Comparison of ENCODE assay signal across 8 cellular contexts in the genomic region with DNA sequence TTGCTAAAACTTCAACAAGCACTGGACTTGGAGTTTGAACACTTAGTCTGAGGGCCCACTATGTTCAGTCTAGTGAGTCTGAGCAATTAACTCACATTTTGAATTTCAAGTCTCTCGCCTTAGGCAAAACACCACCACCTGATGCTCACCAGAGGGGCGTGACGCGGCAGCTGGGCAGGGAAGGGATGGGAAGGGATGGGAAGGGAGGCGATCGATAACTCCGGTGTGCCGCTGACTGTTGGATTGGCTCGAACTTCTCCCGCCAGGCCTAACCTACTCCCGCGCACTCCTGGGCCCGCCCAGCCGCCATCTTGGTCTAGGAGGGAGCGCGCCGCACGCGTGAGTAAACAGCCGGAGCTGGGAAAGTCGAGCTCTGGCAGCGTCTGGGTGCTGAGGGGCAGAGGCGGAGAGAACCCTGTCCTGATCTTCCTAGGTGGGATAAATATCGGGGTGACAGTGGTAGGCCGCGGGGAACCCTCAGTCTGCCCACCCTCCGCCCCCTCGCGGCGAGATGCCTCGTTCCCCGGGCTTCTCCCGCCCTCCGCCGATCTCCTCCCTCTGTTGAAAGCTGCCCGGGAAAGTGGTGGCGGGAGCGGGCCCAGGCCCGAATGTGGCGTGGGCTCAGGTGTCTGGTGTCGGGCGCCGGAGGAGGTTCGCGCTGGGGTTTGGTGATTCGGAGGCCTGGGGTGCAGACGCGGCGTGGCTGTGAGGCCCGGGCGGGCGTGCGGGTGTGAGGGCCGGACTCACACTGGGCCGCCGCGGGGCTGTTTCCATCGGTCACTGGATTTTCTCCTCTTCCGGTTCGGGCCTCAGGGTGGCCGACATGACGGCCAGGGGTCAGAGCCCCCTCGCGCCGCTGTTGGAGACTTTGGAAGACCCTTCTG. TPM values are rescaled to one million over a fixed set of nuclear protein-coding genes. Genes with fewer than 3 reads are reported as not detected.
DNase-seq lines count a peak whose midpoint lies in the region; ATAC-seq and TF ChIP-seq lines count a peak whose summit lies in the region.

RIF1 (plus strand) TSS at position 302 of the 884 bp plus-strand sequence; CDS start at position 824, 522 bp downstream.

- H3K27ac ChIP-seq in PC-9 (peak within 1 kb of the TSS; percentile 80), esophagus (ENCODE audit: low read depth in 2 of 2, low read length in 1 of 2) (peak within 1 kb of the TSS; percentile 87 to 89), muscle layer of colon (ENCODE audit: low read depth, low read length) (peak within 1 kb of the TSS; percentile 55)

- no peak for TF ChIP-seq RAD21 in Ishikawa (IDR thresholded peaks at IDR 0.05; ENCODE audit: low read depth)

- TF ChIP-seq CTCF in PC-9 (conservative IDR thresholded peaks at IDR 0.05) = peak; percentile 57; the same call in 1 of the 2 replicates

- peaks cover 6% of the 10 kb centered on the region for H4K20me1 ChIP-seq in PC-9 (ENCODE audit: insufficient read depth)

- WGBS in esophagus, 2 donors = 1% methylated on average over 54 to 65 of the region's 65 CpGs

- peaks cover 12% of the 10 kb centered on the region; the same call in 1 of the 2 replicates for H3K36me3 ChIP-seq in PC-9 (ENCODE audit: low read depth)
- H3K36me3 ChIP-seq in esophagus (ENCODE audit: control insufficient read depth in 2 of 2, insufficient read depth in 2 of 2, low read length in 1 of 2) = peaks cover 0 to 4% of the 10 kb centered on the region in 2 donors
- H3K36me3 ChIP-seq in muscle layer of colon (ENCODE audit: insufficient read depth, low read length) = peaks cover 12% of the 10 kb centered on the region

- intact Hi-C loops in PC-9 (cut with micrococcal nuclease; ENCODE audit: unreplicated experiment) = loop anchor here (1.0 kb wide), 1 partner anchor 121 kb away; the partner anchor contains the start of gene NMI

- BruUV-seq in PC-9 (replicated peaks; lab: Mats Ljungman, UMichigan) = TSS peak; percentile 68

- H3F3A ChIP-seq in PC-9 (ENCODE audit: insufficient read depth, low read depth) = no peaks in the 10 kb centered on the region

- no peaks in the 10 kb centered on the region for H3K9me2 ChIP-seq in PC-9 (ENCODE audit: insufficient read depth)

- H3K27me3 ChIP-seq in PC-9 (ENCODE audit: insufficient read depth, low read depth) (no peaks in the 10 kb centered on the region), esophagus (ENCODE audit: control insufficient read depth in 1 of 2, insufficient read depth in 2 of 2, low read length in 2 of 2) (no peaks in the 10 kb centered on the region), muscle layer of colon (ENCODE audit: control insufficient read depth in 1 of 2, insufficient read depth in 2 of 2, low read length in 2 of 2) (no peaks in the 10 kb centered on the region)

- POLR2A ChIA-PET in PC-9 (lab: Charles Lee; ENCODE audit: unreplicated experiment) = no interaction called here

- H3K9me3 ChIP-seq in PC-9 (ENCODE audit: insufficient read depth, low read depth) (no peaks in the 10 kb centered on the region), esophagus (ENCODE audit: control insufficient read depth in 2 of 2, insufficient read depth in 1 of 2, low read depth in 1 of 2, low read length in 1 of 2) (no peaks in the 10 kb centered on the region), muscle layer of colon (ENCODE audit: low read length) (no peaks in the 10 kb centered on the region)

- H3K79me2 ChIP-seq in PC-9 (ENCODE audit: low read depth) = peaks cover 41% of the 10 kb centered on the region

- peak within 1 kb of the TSS; percentile 94 for H3K4me2 ChIP-seq in PC-9

- DNase-seq in DMS53 treated with DMSO at 0.1 percent for 48 hours (lab: John Stamatoyannopoulos, UW; ENCODE audit: unreplicated experiment) = peak; percentile 18
- DNase-seq in PC-9 = peak; percentile 86 to 90
- DNase-seq in activated T-cell treated with anti-CD3 and anti-CD28 coated beads, Interleukin-2, amount 50 U/mL, for 1 hour = peak; percentile 80
- DNase-seq in stimulated activated CD8-positive, alpha-beta memory T cell treated with anti-CD3 and anti-CD28 coated beads, Interleukin-7, amount 100 ng/mL, for 24 hours (ENCODE audit: low read depth) = peak; percentile 63

- ATAC-seq in GM21576 (IDR thresholded peaks at IDR 0.05; ENCODE audit: unreplicated experiment) = peak; percentile 94

- no peak for TF ChIP-seq EP300 in Ishikawa (IDR thresholded peaks at IDR 0.05; ENCODE audit: borderline replicate concordance)

- H3K4me3 ChIP-seq in PC-9 (peak within 1 kb of the TSS; percentile 81), esophagus (ENCODE audit: low read depth in 1 of 2, low read length in 2 of 2) (peak within 1 kb of the TSS; percentile 86 to 87), muscle layer of colon (ENCODE audit: low read depth in 1 of 2, low read length in 2 of 2) (peak within 1 kb of the TSS; percentile 71 to 93)

- peak within 1 kb of the TSS; percentile 89 for H3K9ac ChIP-seq in muscle layer of colon (ENCODE audit: low read length)

- peak within 1 kb of the TSS; percentile 76 for H2AFZ ChIP-seq in PC-9

- CTCF ChIA-PET in PC-9 (lab: Charles Lee) = interaction anchor here (0.6 to 0.7 kb wide), 4 partner anchors 27 to 1470 kb away, joined by 3 to 24 read pairs (median 16); no protein-coding TSS in a partner anchor

- H3K4me1 ChIP-seq in PC-9 (replicated peaks; ENCODE audit: insufficient read depth) (peaks cover 9% of the 10 kb centered on the region; the same call in 1 of the 2 replicates), esophagus (ENCODE audit: control insufficient read depth in 2 of 2, insufficient read depth in 2 of 2, low read length in 1 of 2) (no peaks in the 10 kb centered on the region), muscle layer of colon (ENCODE audit: insufficient read depth, low read length) (no peaks in the 10 kb centered on the region)

TF ChIP-seq in Ishikawa, 13 proteins besides CTCF, POLR2A, EP300 and RAD21:
- no peak for TF ChIP-seq CREB1 (IDR thresholded peaks at IDR 0.05; ENCODE audit: low read depth)
- peak; percentile 81 for TF ChIP-seq ZBTB7A (IDR thresholded peaks at IDR 0.05; ENCODE audit: low read depth)
- TF ChIP-seq, protein P1, sequence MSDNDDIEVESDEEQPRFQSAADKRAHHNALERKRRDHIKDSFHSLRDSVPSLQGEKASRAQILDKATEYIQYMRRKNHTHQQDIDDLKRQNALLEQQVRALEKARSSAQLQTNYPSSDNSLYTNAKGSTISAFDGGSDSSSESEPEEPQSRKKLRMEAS (IDR thresholded peaks at IDR 0.05) = peak; percentile 94
- peak; percentile 98 for TF ChIP-seq YY1 (IDR thresholded peaks at IDR 0.05; ENCODE audit: low read depth)
- TF ChIP-seq TCF12 (IDR thresholded peaks at IDR 0.05; ENCODE audit: low read depth) = peak; percentile 42
- TF ChIP-seq REST (IDR thresholded peaks at IDR 0.05; ENCODE audit: low read depth) = no peak
- TF ChIP-seq EGR1 (IDR thresholded peaks at IDR 0.05) = peak; percentile 80
- TF ChIP-seq TAF1 (IDR thresholded peaks at IDR 0.05; ENCODE audit: low read depth) = peak; percentile 80
- 0 out of 2 replicates have a peak, but pooled peaks have one; percentile 26 for TF ChIP-seq TEAD4 (IDR thresholded peaks at IDR 0.05)

RNA-seq across cellular contexts. Expression of gene RIF1, which starts in this region (rescaled TPM):
- total RNA-seq in PC-9 (2021) = 39.4 and 47.2 TPM in 2 replicates
- polyA plus RNA-seq in esophagus = 1 to 10 TPM; 2.7 to 3.1 TPM

Comparison
In these comparisons a context has a peak if more than half of its experiments do, and no peak if none do; other contexts are left out.
1. Peak in every context shown above with its lines: DNase-seq, ATAC-seq, H3K4me3 ChIP-seq and H3K27ac ChIP-seq.
2. DNase-seq: peak in every context shown above with its lines; median percentile 88 in PC-9; 80 in activated T-cell treated with anti-CD3 and anti-CD28 coated beads, Interleukin-2, amount 50 U/mL, for 1 hour; 63 in stimulated activated CD8-positive, alpha-beta memory T cell treated with anti-CD3 and anti-CD28 coated beads, Interleukin-7, amount 100 ng/mL, for 24 hours; 18 in DMS53 treated with DMSO at 0.1 percent for 48 hours.